ENCODE assay signal across 10 cellular contexts in the genomic region with DNA sequence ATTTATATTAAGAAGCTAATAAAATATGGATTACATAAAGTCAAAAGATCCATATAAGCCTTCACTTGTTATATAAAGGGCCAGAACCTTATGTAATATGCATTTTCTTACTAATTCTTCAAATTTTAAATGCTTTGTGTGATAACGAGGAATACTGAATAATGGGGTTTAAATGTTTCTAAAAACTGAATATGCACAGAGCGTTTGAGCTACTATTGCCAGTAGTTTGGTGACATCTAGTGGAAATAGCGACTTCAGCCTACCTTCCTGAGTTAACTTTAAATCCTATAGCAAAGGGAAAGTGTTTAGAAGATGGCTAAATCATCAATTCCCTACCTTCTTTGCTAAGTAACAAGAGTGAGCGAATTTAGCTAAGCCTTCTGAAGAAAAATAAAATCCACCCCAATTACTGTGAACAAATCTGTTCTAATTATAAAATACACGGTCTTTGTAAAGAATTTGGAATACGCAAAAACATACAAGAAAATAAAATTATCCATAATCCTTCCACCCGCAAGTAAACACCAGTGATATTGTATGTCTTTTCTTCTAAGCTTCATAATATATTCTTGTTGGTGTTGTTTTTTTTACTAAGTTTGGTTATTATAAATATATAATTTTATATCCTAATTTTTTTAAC.
DNase-seq lines count a peak whose midpoint lies in the region; ATAC-seq, FAIRE-seq and TF ChIP-seq lines count a peak whose summit lies in the region.
"Had no signal": no experiment of that assay in that cellular context is flagged by ENCODE, and none has a peak within 500 bp of the region (broad histone marks: within the 10 kb centered on the region; RNA-seq: fewer than 3 reads in every experiment).

No MANE protein-coding gene starts in this region.

- H3K36me3 Mint-ChIP-seq in glutamatergic neuron (ENCODE audit: unreplicated experiment): no peaks in the 10 kb centered on the region

- H3K27ac ChIP-seq in VCaP (no peak overlapping the region), small intestine (ENCODE audit: low read depth in 1 of 2, low read length in 1 of 2) (no peak overlapping the region)
- H3K27ac ChIP-seq: skin epidermis had no signal

- no peaks in the 10 kb centered on the region for H3K9me3 ChIP-seq in small intestine (ENCODE audit: control insufficient read depth, low read depth)

- no peaks in the 10 kb centered on the region for H3K27me3 Mint-ChIP-seq in glutamatergic neuron (ENCODE audit: unreplicated experiment)

- 43 to 49% (median 48%) methylated on average over 7 of the region's 7 CpGs for WGBS in small intestine, 3 donors

- H3K4me3 ChIP-seq in GM12864 (ENCODE audit: low read depth, low read length): no peak overlapping the region
- no peak overlapping the region for H3K4me3 ChIP-seq in small intestine (ENCODE audit: low read depth in 1 of 2, low read length in 2 of 2)
- H3K4me3 ChIP-seq: skin epidermis had no signal

- H3K9me3 Mint-ChIP-seq in glutamatergic neuron (ENCODE audit: unreplicated experiment): peaks cover 1% of the 10 kb centered on the region
- H3K9me3 Mint-ChIP-seq: activated B cell treated with CpG ODN at 0.5 μM for 24 hours had no signal

- TF ChIP-seq CTCF in GM12864 (IDR thresholded peaks at IDR 0.05; ENCODE audit: low read depth, low read length, missing control alignments) (peak; percentile 38), VCaP (conservative IDR thresholded peaks at IDR 0.05) (peak; percentile 85), glutamatergic neuron (IDR thresholded peaks at IDR 0.05; ENCODE audit: partially characterized antibody, unreplicated experiment) (no peak)

- H3K27ac Mint-ChIP-seq in glutamatergic neuron (ENCODE audit: unreplicated experiment): no peak overlapping the region
- H3K27ac Mint-ChIP-seq: activated B cell treated with CpG ODN at 0.5 μM for 24 hours had no signal

- H3K36me3 ChIP-seq in small intestine (ENCODE audit: control insufficient read depth in 2 of 2, insufficient read depth in 2 of 2, low read length in 2 of 2): no peaks in the 10 kb centered on the region

- H3K4me3 Mint-ChIP-seq in glutamatergic neuron (ENCODE audit: unreplicated experiment): no peak overlapping the region
- H3K4me3 Mint-ChIP-seq: activated B cell treated with CpG ODN at 0.5 μM for 24 hours had no signal

- peak; percentile 3 for DNase-seq in GM12864 (ENCODE audit: low read depth)
- DNase-seq in NAMALWA (ENCODE audit: low spot score): peak; percentile 50
- DNase-seq in kidney tubule cell (ENCODE audit: low spot score): peak; percentile 28
- DNase-seq in glutamatergic neuron: no peak
- no peak for DNase-seq in small intestine
- DNase-seq in activated CD4-positive, CD25-positive, alpha-beta regulatory T cell (lab: John Stamatoyannopoulos, UW): no peak
- DNase-seq: activated B cell treated with CpG ODN at 0.5 μM for 24 hours had no signal

- peaks cover 3% of the 10 kb centered on the region for H3K4me1 Mint-ChIP-seq in glutamatergic neuron (ENCODE audit: low read depth, unreplicated experiment)
- H3K4me1 Mint-ChIP-seq: activated B cell treated with CpG ODN at 0.5 μM for 24 hours had no signal

- H3K4me1 ChIP-seq in small intestine (ENCODE audit: control insufficient read depth in 2 of 2, insufficient read depth in 1 of 2, low read depth in 1 of 2, low read length in 1 of 2): no peaks in the 10 kb centered on the region

- no peaks in the 10 kb centered on the region for H3K27me3 ChIP-seq in small intestine (ENCODE audit: control insufficient read depth in 2 of 2, insufficient read depth in 2 of 2, low read length in 2 of 2)

- no peak for ATAC-seq in HG03354 (IDR thresholded peaks at IDR 0.05; ENCODE audit: poor library complexity, severe bottlenecking, unreplicated experiment)

- no peak for FAIRE-seq in small intestine (lab: Jason Lieb, UNC)

Comparison
In these comparisons a context has a peak if more than half of its experiments do, and no peak if none do; other contexts are left out.
1. DNase-seq: peak in GM12864 (single experiment), NAMALWA (single experiment) and kidney tubule cell (single experiment); none in glutamatergic neuron (single experiment), small intestine (single experiment) and activated CD4-positive, CD25-positive, alpha-beta regulatory T cell (0 of 4).